10 cellular contexts compared by ENCODE assay signal in the genomic region with DNA sequence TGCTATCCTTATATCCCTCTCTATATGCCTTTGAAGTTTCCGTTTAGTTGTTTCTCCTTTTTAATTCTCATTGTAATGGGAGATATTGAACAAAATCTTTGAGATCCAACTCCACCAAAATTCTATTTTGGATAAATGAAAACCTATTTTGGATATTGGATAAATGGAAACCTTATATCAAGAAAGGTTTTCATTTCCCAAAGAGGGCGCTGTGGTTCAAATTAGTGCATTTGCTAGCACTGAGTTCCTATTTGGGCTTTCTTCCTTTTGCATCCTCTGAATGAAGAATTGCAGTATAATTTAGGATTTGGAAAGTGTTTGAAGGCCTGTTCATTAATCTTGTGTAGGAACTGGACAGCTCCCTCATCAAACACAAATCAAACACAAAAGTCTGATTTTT.
DNase-seq lines count a peak whose midpoint lies in the region; ATAC-seq, FAIRE-seq and TF ChIP-seq lines count a peak whose summit lies in the region.
"Had no signal": no experiment of that assay in that cellular context is flagged by ENCODE, and none has a peak within 500 bp of the region (broad histone marks: within the 10 kb centered on the region; RNA-seq: fewer than 3 reads in every experiment).

No MANE protein-coding gene starts in this region.

- FAIRE-seq in GM12892 (lab: Jason Lieb, UNC) (no peak), urothelium cell line (lab: Jason Lieb, UNC) (no peak)

- POLR2A ChIA-PET in PC-3 (lab: Charles Lee; ENCODE audit: unreplicated experiment) = no interaction called here

- H3K27ac ChIP-seq in 22Rv1 (no peak overlapping the region), PC-3 (ENCODE audit: low read length) (no peak overlapping the region)

- ATAC-seq in PC-3 (no peak; the same call in 1 of the 2 replicates), GM21360 (IDR thresholded peaks at IDR 0.05; ENCODE audit: unreplicated experiment) (no peak)

- H3K4me1 ChIP-seq in PC-3 (ENCODE audit: insufficient read depth, low read length) = peaks cover 6% of the 10 kb centered on the region

- DNase-seq in ELR (ENCODE audit: low read depth) (peak; percentile 70), PC-3 (peak; percentile 74), fibroblast of mammary gland (ENCODE audit: low read depth) (peak; percentile 65), GM12892 (ENCODE audit: insufficient read length) (no peak), urothelium cell line (ENCODE audit: low spot score) (no peak), COLO668 (lab: John Stamatoyannopoulos, UW; ENCODE audit: unreplicated experiment) (no peak)
- DNase-seq: activated CD8-positive, alpha-beta memory T cell treated with anti-CD3 and anti-CD28 coated beads for 24 hours; stimulated activated CD4-positive, alpha-beta T cell treated with anti-CD3 and anti-CD28 coated beads, Interleukin-2, amount 100 ng/mL, for 24 hours had no signal

- H3K36me3 ChIP-seq in PC-3 (ENCODE audit: low read depth, low read length) = no peaks in the 10 kb centered on the region

- TF ChIP-seq CTCF in 22Rv1 (IDR thresholded peaks at IDR 0.05) (peak; percentile 79), PC-3 (conservative IDR thresholded peaks at IDR 0.05; ENCODE audit: low read depth, low read length) (peak; percentile 83), fibroblast of mammary gland (conservative IDR thresholded peaks at IDR 0.05; ENCODE audit: control insufficient read depth, insufficient read depth, low read depth, low read length) (peak; percentile 69)

- no peaks in the 10 kb centered on the region for H3K27me3 ChIP-seq in PC-3 (ENCODE audit: low read length)

- no peak overlapping the region for H3K9ac ChIP-seq in PC-3 (ENCODE audit: low read length)

- no peak overlapping the region for H3K4me2 ChIP-seq in PC-3 (ENCODE audit: low read length)

- H2AFZ ChIP-seq in PC-3 (ENCODE audit: low read length) = no peak overlapping the region

- H3K9me2 ChIP-seq in PC-3 (replicated peaks; ENCODE audit: low read length) = no peaks in the 10 kb centered on the region

- TF ChIP-seq POLR2A in GM12892 (IDR thresholded peaks at IDR 0.05; ENCODE audit: low read depth, low read length) = no peak

- intact Hi-C loops in PC-3 (cut with micrococcal nuclease) = no loop called here

- H4K20me1 ChIP-seq in PC-3 (ENCODE audit: low read length) = no peaks in the 10 kb centered on the region

- no peaks in the 10 kb centered on the region for H3K79me2 ChIP-seq in PC-3 (ENCODE audit: low read length)

- CTCF ChIA-PET in PC-3 (lab: Charles Lee) = interaction anchor here (0.6 kb wide), 1 partner anchor 51 kb away, joined by 3 read pairs; no protein-coding TSS in a partner anchor

- H3K9me3 ChIP-seq in PC-3 (ENCODE audit: low read length) = no peaks in the 10 kb centered on the region

- H3F3A ChIP-seq in PC-3 (ENCODE audit: low read length, unreplicated experiment) = no peaks in the 10 kb centered on the region

- no TSS peak for BruUV-seq in PC-3 (replicated peaks; lab: Mats Ljungman, UMichigan)

- H3K4me3 ChIP-seq in PC-3 (ENCODE audit: low read length) = no peak overlapping the region
- H3K4me3 ChIP-seq in fibroblast of mammary gland (ENCODE audit: control insufficient read depth, low read depth, low read length) = no peak overlapping the region

Comparison
In these comparisons a context has a peak if more than half of its experiments do, and no peak if none do; other contexts are left out.
1. DNase-seq: peak in ELR (single experiment), PC-3 (single experiment) and fibroblast of mammary gland (single experiment); none in GM12892 (single experiment), urothelium cell line (single experiment) and COLO668 (single experiment).
2. Peak in every context shown above with its lines, with median percentiles within 50 percentile points of each other: CTCF ChIP-seq.